ENCODE assay signal across 1 cellular context in genomic region chr20:22795455-22795854, GRCh38.
TF ChIP-seq lines count a peak whose summit lies in the region.

No MANE protein-coding gene starts in this region.

TF ChIP-seq in SK-N-SH, 30 proteins besides CTCF, POLR2A, EP300 and RAD21:
- TF ChIP-seq ZBTB33 (IDR thresholded peaks at IDR 0.05; ENCODE audit: borderline replicate concordance, low read depth): no peak
- no peak for TF ChIP-seq MEF2A (IDR thresholded peaks at IDR 0.05; ENCODE audit: borderline replicate concordance, low read depth)
- TF ChIP-seq POLR2AphosphoS5 (IDR thresholded peaks at IDR 0.05; ENCODE audit: low read depth, low read length): no peak
- TF ChIP-seq REST (IDR thresholded peaks at IDR 0.05; ENCODE audit: low read depth, low read length): no peak
- TF ChIP-seq SIN3A (IDR thresholded peaks at IDR 0.05; ENCODE audit: borderline replicate concordance, low read depth, low read length): no peak
- no peak for TF ChIP-seq MAX (IDR thresholded peaks at IDR 0.05; ENCODE audit: low read depth)
- TF ChIP-seq FOXJ3 (CRISPR knock-in tag; IDR thresholded peaks at IDR 0.05): no peak
- no peak for TF ChIP-seq CHD2 (IDR thresholded peaks at IDR 0.05; ENCODE audit: low read length, partially characterized antibody)
- no peak for TF ChIP-seq MXI1 (IDR thresholded peaks at IDR 0.05; ENCODE audit: low read depth, low read length)
- TF ChIP-seq ELF1 (IDR thresholded peaks at IDR 0.05): no peak
- TF ChIP-seq JUND (IDR thresholded peaks at IDR 0.05): no peak
- no peak for TF ChIP-seq SMC3 (IDR thresholded peaks at IDR 0.05; ENCODE audit: low read depth, low read length)
- no peak for TF ChIP-seq YY1 (IDR thresholded peaks at IDR 0.05; ENCODE audit: low read depth)
